In the genomic region with DNA sequence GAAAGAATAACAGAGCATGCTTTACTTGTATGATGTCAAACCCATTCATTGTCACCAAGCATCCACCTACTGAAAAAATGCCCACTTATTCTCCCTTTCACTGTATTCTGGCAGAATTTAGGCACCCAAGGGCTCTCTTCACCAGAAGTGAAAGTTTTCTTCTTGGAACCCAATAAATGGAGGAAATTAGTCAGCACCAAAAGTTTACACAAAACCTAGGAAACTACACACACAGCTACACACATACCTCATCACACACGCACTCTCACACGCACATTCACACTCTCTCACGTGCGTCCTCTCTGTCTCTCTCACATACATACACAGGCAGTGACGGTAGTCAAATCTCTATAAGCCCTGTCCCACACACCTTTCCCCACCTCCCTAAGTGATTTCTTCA, we compare ENCODE assay signal across 11 cellular contexts. TPM values are rescaled to one million over a fixed set of nuclear protein-coding genes. Genes with fewer than 3 reads are reported as not detected.
DNase-seq lines count a peak whose midpoint lies in the region; ATAC-seq and TF ChIP-seq lines count a peak whose summit lies in the region.
"Had no signal": no experiment of that assay in that cellular context is flagged by ENCODE, and none has a peak within 500 bp of the region (broad histone marks: within the 10 kb centered on the region; RNA-seq: fewer than 3 reads in every experiment).

No MANE protein-coding gene starts in this region.

- H3K36me3 ChIP-seq in right lobe of liver (no peaks in the 10 kb centered on the region), ascending aorta (no peaks in the 10 kb centered on the region)
- H3K36me3 ChIP-seq: left lung had no signal

- POLR2A ChIA-PET in activated B cell treated with CpG ODN at 0.5 μM for 24 hours (lab: Charles Lee), result interaction anchor here (1.6 kb wide), 1 partner anchor 36 kb away, joined by 6 read pairs; no protein-coding TSS in a partner anchor

- H3K27ac Mint-ChIP-seq in activated B cell treated with CpG ODN at 0.5 μM for 24 hours, result peak overlapping the region; percentile 9
- H3K27ac Mint-ChIP-seq: dendritic cell treated with granulocyte-macrophage colony-stimulating factor and Interleukin-4, amounts not matched to agents 40 ng/mL and 50 ng/mL, for 4 days had no signal

- 74% methylated on average over 4 of the region's 5 CpGs for WGBS in right lobe of liver (ENCODE audit: insufficient coverage, low coverage, low lambda C conversion rate, missing lambda C conversion rate)

- H3K4me3 ChIP-seq in right lobe of liver (no peak overlapping the region), ascending aorta (no peak overlapping the region)
- H3K4me3 ChIP-seq: left lung had no signal

- peaks cover 4% of the 10 kb centered on the region for H3K4me1 Mint-ChIP-seq in activated B cell treated with CpG ODN at 0.5 μM for 24 hours

- ATAC-seq in GM19043 (IDR thresholded peaks at IDR 0.05; ENCODE audit: low read depth, unreplicated experiment) (peak; percentile 82), HG02642 (IDR thresholded peaks at IDR 0.05; ENCODE audit: poor library complexity, unreplicated experiment) (peak; percentile 90), activated B cell treated with CpG ODN at 0.5 μM for 24 hours (ENCODE audit: low read depth) (peak; percentile 42), right lobe of liver (no peak)
- ATAC-seq: left lung had no signal

- no peaks in the 10 kb centered on the region for H3K4me1 ChIP-seq in right lobe of liver
- H3K4me1 ChIP-seq in ascending aorta, result peaks cover 0 to 2% of the 10 kb centered on the region in 2 donors
- H3K4me1 ChIP-seq: left lung had no signal

- no peak for TF ChIP-seq POLR2A in right lobe of liver (IDR thresholded peaks at IDR 0.05)

- H3K9me3 ChIP-seq in right lobe of liver, result no peaks in the 10 kb centered on the region
- H3K9me3 ChIP-seq in ascending aorta, result no peaks in the 10 kb centered on the region
- H3K9me3 ChIP-seq: left lung had no signal

- no peak for DNase-seq in activated B cell treated with CpG ODN at 0.5 μM for 24 hours
- DNase-seq in stimulated activated CD4-positive, alpha-beta T cell treated with anti-CD3 and anti-CD28 coated beads, Interleukin-2, amount 100 ng/mL, for 24 hours, result peak; percentile 46 to 54
- no peak for DNase-seq in right lobe of liver
- no peak for DNase-seq in ascending aorta (ENCODE audit: low spot score in 2 of 2)
- DNase-seq in HuH-7.5 (ENCODE audit: low spot score), result no peak
- no peak for DNase-seq in occipital lobe (lab: John Stamatoyannopoulos, UW)
- DNase-seq: left lung, NCI-H146 had no signal

- H3K36me3 Mint-ChIP-seq in activated B cell treated with CpG ODN at 0.5 μM for 24 hours (ENCODE audit: low read depth), result peaks cover 65% of the 10 kb centered on the region

- CTCF ChIA-PET in activated B cell treated with CpG ODN at 0.5 μM for 24 hours (lab: Charles Lee), result interaction anchor here (1.5 to 3.6 kb wide), 2 partner anchors 14 to 68 kb away, joined by 5 to 14 read pairs; no protein-coding TSS in a partner anchor

- H3K4me3 Mint-ChIP-seq in activated B cell treated with CpG ODN at 0.5 μM for 24 hours, result no peak overlapping the region
- H3K4me3 Mint-ChIP-seq: dendritic cell treated with granulocyte-macrophage colony-stimulating factor and Interleukin-4, amounts not matched to agents 40 ng/mL and 50 ng/mL, for 4 days had no signal

- H3K9me3 Mint-ChIP-seq in activated B cell treated with CpG ODN at 0.5 μM for 24 hours, result no peaks in the 10 kb centered on the region

- no peaks in the 10 kb centered on the region for H3K27me3 Mint-ChIP-seq in activated B cell treated with CpG ODN at 0.5 μM for 24 hours

- intact Hi-C loops in activated B cell treated with CpG ODN at 0.5 μM for 24 hours (cut with micrococcal nuclease) (no loop called here), right lobe of liver (cut with DNase I) (no loop called here), ascending aorta (cut with DNase I) (no loop called here)

- no peak for TF ChIP-seq CTCF in activated B cell treated with CpG ODN at 0.5 μM for 24 hours (IDR thresholded peaks at IDR 0.05)
- no peak for TF ChIP-seq CTCF in right lobe of liver (IDR thresholded peaks at IDR 0.05)
- no peak for TF ChIP-seq CTCF in ascending aorta (IDR thresholded peaks at IDR 0.05)

- H3K27me3 ChIP-seq in right lobe of liver (no peaks in the 10 kb centered on the region), ascending aorta (no peaks in the 10 kb centered on the region)
- H3K27me3 ChIP-seq: left lung had no signal

- H3K27ac ChIP-seq in right lobe of liver (no peak overlapping the region), ascending aorta (peak overlapping the region in 1 of 2 donors; percentile 52)
- H3K27ac ChIP-seq: left lung had no signal

RNA-seq across cellular contexts. Expression of gene MCOLN2, which starts 37.6 kb away (rescaled TPM):
- 60.1 and 80.2 TPM in 2 replicates for total RNA-seq in activated B cell treated with CpG ODN at 0.5 μM for 24 hours
- total RNA-seq in right lobe of liver, result under 1 TPM in 2 of 6 experiments, not detected in 4; 0.09 to 0.19 TPM
- not detected for total RNA-seq in ascending aorta
- not detected for total RNA-seq in occipital lobe

Comparison
In these comparisons a context has a peak if more than half of its experiments do, and no peak if none do; other contexts are left out.
1. ATAC-seq: peak in GM19043 (single experiment), HG02642 (single experiment) and activated B cell treated with CpG ODN at 0.5 μM for 24 hours (single experiment); none in right lobe of liver (0 of 4).
2. DNase-seq: peak in stimulated activated CD4-positive, alpha-beta T cell treated with anti-CD3 and anti-CD28 coated beads, Interleukin-2, amount 100 ng/mL, for 24 hours (2 of 2); none in activated B cell treated with CpG ODN at 0.5 μM for 24 hours (single experiment), right lobe of liver (0 of 3), ascending aorta (0 of 2), HuH-7.5 (single experiment) and occipital lobe (single experiment).
3. RNA of gene MCOLN2, which starts 37.6 kb away (total RNA-seq): 60.1 to 80.2 TPM in activated B cell treated with CpG ODN at 0.5 μM for 24 hours; 0.09 to 0.19 TPM in right lobe of liver, not detected in ascending aorta (single experiment) and not detected in occipital lobe (single experiment); every median in the first group is over 10 times any median in the second.